ENCODE assay signal across 8 cellular contexts in genomic region chr1:9688599-9688998, GRCh38. TPM values are rescaled to one million over a fixed set of nuclear protein-coding genes. Genes with fewer than 3 reads are reported as not detected.
DNase-seq lines count a peak whose midpoint lies in the region; ATAC-seq and TF ChIP-seq lines count a peak whose summit lies in the region.

No MANE protein-coding gene starts in this region.

- intact Hi-C loops in Panc1 (cut with micrococcal nuclease; ENCODE audit: unreplicated experiment) (loop anchor here (5.0 kb wide), 1 partner anchor 61 kb away; no protein-coding TSS in a partner anchor), esophagus squamous epithelium (cut with DNase I) (no loop called here), prostate gland (cut with DNase I) (no loop called here)

- no peak for TF ChIP-seq CTCF in GM12875 (IDR thresholded peaks at IDR 0.05; ENCODE audit: borderline replicate concordance, insufficient read depth, low read depth, low read length)
- no peak for TF ChIP-seq CTCF in Panc1 (IDR thresholded peaks at IDR 0.05)
- TF ChIP-seq CTCF in esophagus squamous epithelium (IDR thresholded peaks at IDR 0.05) = no peak
- no peak for TF ChIP-seq CTCF in prostate gland (IDR thresholded peaks at IDR 0.05)

- H3K36me3 ChIP-seq in Panc1 (ENCODE audit: control insufficient read depth, insufficient read depth, low read length) = no peaks in the 10 kb centered on the region
- H3K36me3 ChIP-seq in esophagus squamous epithelium = peaks cover 0 to 9% (median 0%) of the 10 kb centered on the region in 3 donors
- H3K36me3 ChIP-seq in prostate gland = no peaks in the 10 kb centered on the region

- POLR2A ChIA-PET in Panc1 (lab: Charles Lee) = no interaction called here

- no peak for TF ChIP-seq POLR2A in esophagus squamous epithelium (IDR thresholded peaks at IDR 0.05)
- no peak for TF ChIP-seq POLR2A in prostate gland (IDR thresholded peaks at IDR 0.05)

- H3K4me1 ChIP-seq in Panc1 (ENCODE audit: control insufficient read depth, insufficient read depth, low read length) (peaks cover 26% of the 10 kb centered on the region), esophagus squamous epithelium (peaks cover 23 to 57% (median 37%) of the 10 kb centered on the region in 3 donors), prostate gland (replicated peaks) (peaks cover 10% of the 10 kb centered on the region)

- no TSS peak for BruUV-seq in Panc1 (replicated peaks; lab: Mats Ljungman, UMichigan)

- H3K9me3 ChIP-seq in Panc1 (ENCODE audit: control insufficient read depth, insufficient read depth, low read depth, low read length) (no peaks in the 10 kb centered on the region), esophagus squamous epithelium (no peaks in the 10 kb centered on the region), prostate gland (no peaks in the 10 kb centered on the region)

- CTCF ChIA-PET in Panc1 (lab: Charles Lee) = interaction anchor here (1.7 kb wide), 1 partner anchor 62 kb away, joined by 7 read pairs; no protein-coding TSS in a partner anchor

- DNase-seq in Panc1 (ENCODE audit: low read depth, low spot score) (no peak), esophagus squamous epithelium (lab: John Stamatoyannopoulos, UW) (no peak), prostate gland (ENCODE audit: low spot score) (no peak), NCI-H82 treated with DMSO at 0.1 percent for 48 hours (lab: John Stamatoyannopoulos, UW; ENCODE audit: unreplicated experiment) (no peak), islet precursor cell (no peak), anterior cingulate cortex (lab: John Stamatoyannopoulos, UW) (no peak)

- ATAC-seq in Panc1 (no peak), HG03354 (IDR thresholded peaks at IDR 0.05; ENCODE audit: poor library complexity, severe bottlenecking, unreplicated experiment) (no peak)

- H3K27me3 ChIP-seq in Panc1 (ENCODE audit: control insufficient read depth, insufficient read depth, low read length) (no peaks in the 10 kb centered on the region), esophagus squamous epithelium (no peaks in the 10 kb centered on the region), prostate gland (replicated peaks; ENCODE audit: insufficient read depth) (no peaks in the 10 kb centered on the region)

- H3K4me3 ChIP-seq in GM12875 (ENCODE audit: low read depth, low read length) (peak overlapping the region; percentile 70), Panc1 (ENCODE audit: low read depth in 2 of 2, low read length in 2 of 2) (peak overlapping the region; percentile 79 to 82), esophagus squamous epithelium (peak overlapping the region; percentile 69 to 95 (median 80)), prostate gland (peak overlapping the region; percentile 60 to 76)

- 38 to 39% methylated on average over 6 to 11 of the region's 14 CpGs for WGBS in esophagus squamous epithelium, 2 donors
- WGBS in prostate gland = 52% methylated on average over 14 of the region's 14 CpGs

- in situ Hi-C loops in Panc1 (cut with HindIII; ENCODE audit: low pct_unique_long_range_greater_than_20kb, low sequenced_read_pairs) = no loop called here

- no peak overlapping the region for H3K27ac ChIP-seq in Panc1 (ENCODE audit: low read length)
- H3K27ac ChIP-seq in esophagus squamous epithelium = peak overlapping the region; percentile 21 to 85 (median 72)
- H3K27ac ChIP-seq in prostate gland = no peak overlapping the region

RNA-seq across cellular contexts. Expression of gene PIK3CD, which starts 37.1 kb away (rescaled TPM):
- total RNA-seq in Panc1 (2021; ENCODE audit: unreplicated experiment) (12.5 TPM), esophagus squamous epithelium (10 to 100 TPM in 1 of 4 donors, 1 to 10 TPM in 3; 4.1 to 11.8 (median 7.7) TPM), prostate gland (10 to 100 TPM in 1 of 2 donors, 1 to 10 TPM in 1; 5.3 to 12.9 TPM)
- 12.0 TPM for polyA plus RNA-seq in Panc1 (2012; ENCODE audit: insufficient read length)

Comparison
In these comparisons a context has a peak if more than half of its experiments do, and no peak if none do; other contexts are left out.
1. H3K27ac ChIP-seq: peak in esophagus squamous epithelium (4 of 4); none in Panc1 (single experiment) and prostate gland (0 of 2).
2. Peak in every context shown above with its lines, with median percentiles within 50 percentile points of each other: H3K4me3 ChIP-seq.